12 cellular contexts compared by ENCODE assay signal in genomic region chr11:3073029-3073435, GRCh38. TPM values are rescaled to one million over a fixed set of nuclear protein-coding genes. Genes with fewer than 3 reads are reported as not detected.
DNase-seq lines count a peak whose midpoint lies in the region; ATAC-seq and TF ChIP-seq lines count a peak whose summit lies in the region.
"Had no signal": no experiment of that assay in that cellular context is flagged by ENCODE, and none has a peak within 500 bp of the region (broad histone marks: within the 10 kb centered on the region; RNA-seq: fewer than 3 reads in every experiment).

No MANE protein-coding gene starts in this region.

- H3K9me3 ChIP-seq in heart left ventricle, result no peaks in the 10 kb centered on the region
- H3K9me3 ChIP-seq in left lung, result no peaks in the 10 kb centered on the region
- H3K9me3 ChIP-seq in vagina, result no peaks in the 10 kb centered on the region
- no peaks in the 10 kb centered on the region for H3K9me3 ChIP-seq in Peyer's patch

- 60 to 72% (median 71%) methylated on average over 3 of the region's 3 CpGs for WGBS in heart left ventricle, 4 donors

- H3K27ac ChIP-seq in heart left ventricle (peak overlapping the region; percentile 53 to 89 (median 68)), left lung (no peak overlapping the region), vagina (peak overlapping the region; percentile 5), Peyer's patch (no peak overlapping the region)
- H3K27ac ChIP-seq: HL-60 had no signal

- H3K4me3 ChIP-seq in heart left ventricle (no peak overlapping the region), left lung (no peak overlapping the region), vagina (no peak overlapping the region), Peyer's patch (no peak overlapping the region)

- peaks cover 0 to 35% (median 6%) of the 10 kb centered on the region in 12 donors for H3K4me1 ChIP-seq in heart left ventricle
- no peaks in the 10 kb centered on the region for H3K4me1 ChIP-seq in left lung
- no peaks in the 10 kb centered on the region for H3K4me1 ChIP-seq in vagina
- no peaks in the 10 kb centered on the region for H3K4me1 ChIP-seq in Peyer's patch

- ATAC-seq in heart left ventricle, result peak; percentile 67 to 95 (median 76)
- ATAC-seq in Right ventricle myocardium inferior, result no peak
- peak; percentile 89 for ATAC-seq in left lung
- no peak for ATAC-seq in GM21528 (IDR thresholded peaks at IDR 0.05; ENCODE audit: low FRiP score, unreplicated experiment)
- ATAC-seq: T-cell had no signal

- intact Hi-C loops in heart left ventricle (cut with DNase I), result no loop called here
- intact Hi-C loops in Right ventricle myocardium inferior (cut with DNase I), result no loop called here
- intact Hi-C loops in left lung (cut with DNase I), result no loop called here
- intact Hi-C loops in vagina (cut with DNase I), result no loop called here

- DNase-seq in heart left ventricle (peak in 1 of 5 donors; percentile 59), Right ventricle myocardium inferior (ENCODE audit: missing footprints) (no peak), dermis blood vessel endothelial cell (peak; percentile 95), left lung (no peak), vagina (ENCODE audit: extremely low spot score in 2 of 2) (no peak), Peyer's patch (no peak), HPDE6-E6E7 (ENCODE audit: extremely low spot score) (no peak)
- DNase-seq: activated naive CD4-positive, alpha-beta T cell; hypothalamus; T-cell had no signal

- TF ChIP-seq CTCF in heart left ventricle (IDR thresholded peaks at IDR 0.05) (no peak), left lung (IDR thresholded peaks at IDR 0.05) (no peak), vagina (IDR thresholded peaks at IDR 0.05) (no peak), Peyer's patch (IDR thresholded peaks at IDR 0.05) (no peak)

- peak in 1 of 2 donors; percentile 12 for TF ChIP-seq POLR2A in heart left ventricle (IDR thresholded peaks at IDR 0.05)
- no peak for TF ChIP-seq POLR2A in vagina (IDR thresholded peaks at IDR 0.05)
- no peak for TF ChIP-seq POLR2A in Peyer's patch (IDR thresholded peaks at IDR 0.05)

- H3K36me3 ChIP-seq in heart left ventricle, result no peaks in the 10 kb centered on the region
- no peaks in the 10 kb centered on the region for H3K36me3 ChIP-seq in left lung
- no peaks in the 10 kb centered on the region for H3K36me3 ChIP-seq in vagina
- no peaks in the 10 kb centered on the region for H3K36me3 ChIP-seq in Peyer's patch

- H3K27me3 ChIP-seq in heart left ventricle (no peaks in the 10 kb centered on the region), left lung (no peaks in the 10 kb centered on the region), vagina (no peaks in the 10 kb centered on the region), Peyer's patch (no peaks in the 10 kb centered on the region)

RNA-seq across cellular contexts. Expression of gene CARS1, which starts 15.8 kb away (rescaled TPM):
- 10 to 100 TPM; 10.2 to 29.3 (median 18.5) TPM for total RNA-seq in heart left ventricle
- 10 to 100 TPM in 1 of 2 donors, 1 to 10 TPM in 1; 9.3 to 30.5 TPM for polyA plus RNA-seq in heart left ventricle
- 17.2 TPM for total RNA-seq in Right ventricle myocardium inferior
- 40.7 and 46.0 TPM in 2 replicates for total RNA-seq in dermis blood vessel endothelial cell
- total RNA-seq in left lung, result 10 to 100 TPM; 39.3 to 49.9 TPM
- 26.0 TPM for total RNA-seq in vagina
- 10 to 100 TPM; 41.7 to 59.9 (median 54.1) TPM for total RNA-seq in Peyer's patch

Comparison
In these comparisons a context has a peak if more than half of its experiments do, and no peak if none do; other contexts are left out.
1. ATAC-seq: peak in heart left ventricle (4 of 4) and left lung (single experiment); none in Right ventricle myocardium inferior (single experiment) and GM21528 (single experiment).
2. H3K27ac ChIP-seq: peak in heart left ventricle (12 of 12) and vagina (single experiment); none in left lung (0 of 2) and Peyer's patch (0 of 4).